In the genomic region with DNA sequence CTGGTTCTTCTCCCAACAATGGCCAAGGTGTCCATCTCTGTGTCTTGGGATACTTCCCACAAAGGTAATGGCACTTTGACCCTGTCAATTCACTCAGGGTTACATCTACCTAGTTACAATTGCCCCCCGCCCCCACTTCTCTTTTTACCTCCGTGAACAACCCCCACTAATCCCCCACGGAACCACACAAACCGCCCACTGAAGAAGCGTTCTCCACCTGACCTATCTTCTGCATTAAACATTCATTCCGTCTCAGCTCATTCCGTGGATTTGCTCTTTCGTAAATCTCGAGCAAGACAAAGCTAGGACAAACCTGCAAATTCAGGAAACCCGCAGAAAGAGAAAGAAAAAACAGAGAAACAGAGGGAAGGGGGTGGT, we compare ENCODE assay signal across 9 cellular contexts. TPM values are rescaled to one million over a fixed set of nuclear protein-coding genes. Genes with fewer than 3 reads are reported as not detected.
DNase-seq lines count a peak whose midpoint lies in the region; ATAC-seq and TF ChIP-seq lines count a peak whose summit lies in the region.
"Had no signal": no experiment of that assay in that cellular context is flagged by ENCODE, and none has a peak within 500 bp of the region (broad histone marks: within the 10 kb centered on the region; RNA-seq: fewer than 3 reads in every experiment).

No MANE protein-coding gene starts in this region.

- no peak for TF ChIP-seq EP300 in neural cell (conservative IDR thresholded peaks at IDR 0.05; ENCODE audit: poor library complexity, severe bottlenecking)

- DNase-seq in CD4-positive, CD25-positive, alpha-beta regulatory T cell: peak; percentile 2 to 39 (median 30)
- DNase-seq in Karpas-422: peak; percentile 69
- peak; percentile 25 for DNase-seq in dermis blood vessel endothelial cell
- no peak for DNase-seq in HFFc6
- DNase-seq in activated naive CD4-positive, alpha-beta T cell treated with anti-CD3 and anti-CD28 coated beads for 36 hours: no peak

- TF ChIP-seq CTCF in neural cell (IDR thresholded peaks at IDR 0.05; ENCODE audit: poor library complexity, severe bottlenecking) (no peak), HFFc6 (IDR thresholded peaks at IDR 0.05) (no peak)

- no peak overlapping the region for H2AFZ ChIP-seq in Karpas-422 (ENCODE audit: low read length)
- H2AFZ ChIP-seq in neural cell (ENCODE audit: low read depth, low read length): peak overlapping the region; percentile 65

- no peaks in the 10 kb centered on the region for H3K36me3 ChIP-seq in CD4-positive, CD25-positive, alpha-beta regulatory T cell (ENCODE audit: control insufficient read depth, insufficient read depth, low read length)
- peaks cover 10% of the 10 kb centered on the region; the same call in 1 of the 2 replicates for H3K36me3 ChIP-seq in Karpas-422 (ENCODE audit: insufficient read depth, low read length)
- H3K36me3 ChIP-seq in neural cell (ENCODE audit: insufficient read depth, low read length): no peaks in the 10 kb centered on the region

- H3K4me2 ChIP-seq in Karpas-422 (ENCODE audit: low read depth, low read length, poor library complexity, severe bottlenecking) (peak overlapping the region; percentile 87), neural cell (ENCODE audit: low read length) (peak overlapping the region; percentile 98)

- no peaks in the 10 kb centered on the region for H3F3A ChIP-seq in neural cell (ENCODE audit: insufficient read depth, low read length, poor library complexity, severe bottlenecking)

- CTCF ChIA-PET in activated naive CD4-positive, alpha-beta T cell treated with anti-CD3 and anti-CD28 coated beads for 36 hours (lab: Charles Lee): interaction anchor here (0.6 to 5.1 kb wide), 5 partner anchors 10 to 339 kb away, joined by 3 to 47 read pairs (median 4); no protein-coding TSS in a partner anchor

- no peaks in the 10 kb centered on the region for H3K36me3 Mint-ChIP-seq in CD4-positive, CD25-positive, alpha-beta regulatory T cell
- peaks cover 15% of the 10 kb centered on the region for H3K36me3 Mint-ChIP-seq in activated T-helper 17 cell treated with anti-CD3 and anti-CD28 coated beads, Interleukin-2, amount 50 U/mL, for 72 hours (ENCODE audit: low read depth)
- peaks cover under 1% of the 10 kb centered on the region; the same call in 1 of the 2 replicates for H3K36me3 Mint-ChIP-seq in HFFc6 (ENCODE audit: low read depth)
- peaks cover 3% of the 10 kb centered on the region for H3K36me3 Mint-ChIP-seq in activated naive CD4-positive, alpha-beta T cell treated with anti-CD3 and anti-CD28 coated beads for 36 hours (ENCODE audit: low read depth)

- H3K27me3 Mint-ChIP-seq in CD4-positive, CD25-positive, alpha-beta regulatory T cell: no peaks in the 10 kb centered on the region
- no peaks in the 10 kb centered on the region for H3K27me3 Mint-ChIP-seq in activated T-helper 17 cell treated with anti-CD3 and anti-CD28 coated beads, Interleukin-2, amount 50 U/mL, for 72 hours
- no peaks in the 10 kb centered on the region for H3K27me3 Mint-ChIP-seq in HFFc6 (ENCODE audit: insufficient read depth)
- no peaks in the 10 kb centered on the region for H3K27me3 Mint-ChIP-seq in activated naive CD4-positive, alpha-beta T cell treated with anti-CD3 and anti-CD28 coated beads for 36 hours (ENCODE audit: low read depth)
- H3K27me3 Mint-ChIP-seq: activated naive CD4-positive, alpha-beta T cell treated with anti-CD3 and anti-CD28 coated beads, Interleukin-2, amount 50 U/mL, for 24 hours had no signal

- H3K9me2 ChIP-seq in Karpas-422 (replicated peaks; ENCODE audit: insufficient read depth, low read length) (no peaks in the 10 kb centered on the region), neural cell (ENCODE audit: insufficient read depth, low read length) (no peaks in the 10 kb centered on the region)

- H3K4me1 ChIP-seq in CD4-positive, CD25-positive, alpha-beta regulatory T cell (ENCODE audit: control insufficient read depth, insufficient read depth, low read length, poor library complexity, severe bottlenecking): peaks cover 46% of the 10 kb centered on the region
- H3K4me1 ChIP-seq in Karpas-422 (ENCODE audit: low read length): peaks cover 63% of the 10 kb centered on the region

- no peaks in the 10 kb centered on the region for H3K9me3 ChIP-seq in CD4-positive, CD25-positive, alpha-beta regulatory T cell (ENCODE audit: control insufficient read depth in 2 of 2, low read length in 2 of 2)
- H3K9me3 ChIP-seq in Karpas-422 (ENCODE audit: low read length): no peaks in the 10 kb centered on the region
- no peaks in the 10 kb centered on the region for H3K9me3 ChIP-seq in neural cell (ENCODE audit: low read length)

- no peak overlapping the region for H3K4me3 Mint-ChIP-seq in CD4-positive, CD25-positive, alpha-beta regulatory T cell
- H3K4me3 Mint-ChIP-seq in activated T-helper 17 cell treated with anti-CD3 and anti-CD28 coated beads, Interleukin-2, amount 50 U/mL, for 72 hours: no peak overlapping the region
- no peak overlapping the region for H3K4me3 Mint-ChIP-seq in HFFc6
- no peak overlapping the region for H3K4me3 Mint-ChIP-seq in activated naive CD4-positive, alpha-beta T cell treated with anti-CD3 and anti-CD28 coated beads for 36 hours
- H3K4me3 Mint-ChIP-seq: activated naive CD4-positive, alpha-beta T cell treated with anti-CD3 and anti-CD28 coated beads, Interleukin-2, amount 50 U/mL, for 24 hours had no signal

- H3K9ac ChIP-seq in Karpas-422 (ENCODE audit: low read length) (peak overlapping the region; percentile 89), neural cell (ENCODE audit: low read length) (peak overlapping the region; percentile 97)

- no peak for ATAC-seq in CD4-positive, CD25-positive, alpha-beta regulatory T cell (ENCODE audit: low read depth in 2 of 2)
- ATAC-seq in activated T-helper 17 cell treated with anti-CD3 and anti-CD28 coated beads, Interleukin-2, amount 50 U/mL, for 72 hours (replicated peaks): no peak
- ATAC-seq in HG03442 (IDR thresholded peaks at IDR 0.05; ENCODE audit: unreplicated experiment): no peak

- H4K20me1 ChIP-seq in Karpas-422 (ENCODE audit: insufficient read depth, low read depth, low read length) (peaks cover 17% of the 10 kb centered on the region), neural cell (ENCODE audit: insufficient read depth) (no peaks in the 10 kb centered on the region)

- H3K27ac Mint-ChIP-seq in CD4-positive, CD25-positive, alpha-beta regulatory T cell: no peak overlapping the region
- no peak overlapping the region for H3K27ac Mint-ChIP-seq in activated T-helper 17 cell treated with anti-CD3 and anti-CD28 coated beads, Interleukin-2, amount 50 U/mL, for 72 hours
- H3K27ac Mint-ChIP-seq in HFFc6: no peak overlapping the region
- H3K27ac Mint-ChIP-seq in activated naive CD4-positive, alpha-beta T cell treated with anti-CD3 and anti-CD28 coated beads for 36 hours: no peak overlapping the region
- H3K27ac Mint-ChIP-seq: activated naive CD4-positive, alpha-beta T cell treated with anti-CD3 and anti-CD28 coated beads, Interleukin-2, amount 50 U/mL, for 24 hours had no signal

- no peak for TF ChIP-seq RAD21 in neural cell (conservative IDR thresholded peaks at IDR 0.05)

- peak overlapping the region; percentile 79 for H3K4me3 ChIP-seq in CD4-positive, CD25-positive, alpha-beta regulatory T cell (ENCODE audit: low read depth, low read length)
- H3K4me3 ChIP-seq in Karpas-422 (ENCODE audit: low read length) (peak overlapping the region; percentile 95), neural cell (ENCODE audit: low read length) (peak overlapping the region; percentile 87)

- peak overlapping the region; percentile 80 for H3K27ac ChIP-seq in CD4-positive, CD25-positive, alpha-beta regulatory T cell (ENCODE audit: insufficient read depth, low read length, poor library complexity, severe bottlenecking)
- peak overlapping the region; percentile 77 for H3K27ac ChIP-seq in Karpas-422 (ENCODE audit: low read length)
- peak overlapping the region; percentile 97 for H3K27ac ChIP-seq in neural cell (ENCODE audit: low read length)

- peaks cover 91% of the 10 kb centered on the region for H3K79me2 ChIP-seq in Karpas-422 (ENCODE audit: low read length)
- H3K79me2 ChIP-seq in neural cell (replicated peaks; ENCODE audit: insufficient read depth, low read length): peaks cover 61% of the 10 kb centered on the region

- intact Hi-C loops in activated naive CD4-positive, alpha-beta T cell treated with anti-CD3 and anti-CD28 coated beads for 36 hours (cut with micrococcal nuclease): loop anchor here (1.0 to 5.0 kb wide), 9 partner anchors 9 to 1822 kb away; a partner anchor contains a TSS

- no peaks in the 10 kb centered on the region for H3K27me3 ChIP-seq in CD4-positive, CD25-positive, alpha-beta regulatory T cell (ENCODE audit: control insufficient read depth, insufficient read depth, low read length)
- H3K27me3 ChIP-seq in Karpas-422 (ENCODE audit: low read length): no peaks in the 10 kb centered on the region
- H3K27me3 ChIP-seq in neural cell (ENCODE audit: insufficient read depth, low read depth, low read length): no peaks in the 10 kb centered on the region

- peaks cover 12 to 60% (median 32%) of the 10 kb centered on the region in 4 donors for H3K4me1 Mint-ChIP-seq in CD4-positive, CD25-positive, alpha-beta regulatory T cell
- H3K4me1 Mint-ChIP-seq in activated T-helper 17 cell treated with anti-CD3 and anti-CD28 coated beads, Interleukin-2, amount 50 U/mL, for 72 hours: peaks cover 25% of the 10 kb centered on the region
- H3K4me1 Mint-ChIP-seq in HFFc6 (ENCODE audit: low read depth): peaks cover 34% of the 10 kb centered on the region
- peaks cover 51% of the 10 kb centered on the region for H3K4me1 Mint-ChIP-seq in activated naive CD4-positive, alpha-beta T cell treated with anti-CD3 and anti-CD28 coated beads for 36 hours (ENCODE audit: low read depth)

- H3K9me3 Mint-ChIP-seq in CD4-positive, CD25-positive, alpha-beta regulatory T cell: no peaks in the 10 kb centered on the region
- no peaks in the 10 kb centered on the region for H3K9me3 Mint-ChIP-seq in activated T-helper 17 cell treated with anti-CD3 and anti-CD28 coated beads, Interleukin-2, amount 50 U/mL, for 72 hours
- H3K9me3 Mint-ChIP-seq in HFFc6: no peaks in the 10 kb centered on the region
- H3K9me3 Mint-ChIP-seq in activated naive CD4-positive, alpha-beta T cell treated with anti-CD3 and anti-CD28 coated beads for 36 hours: no peaks in the 10 kb centered on the region
- H3K9me3 Mint-ChIP-seq: activated naive CD4-positive, alpha-beta T cell treated with anti-CD3 and anti-CD28 coated beads, Interleukin-2, amount 50 U/mL, for 24 hours had no signal

RNA-seq across cellular contexts. Expression of a gene that starts 0.7 kb away (rescaled TPM):
- total RNA-seq in CD4-positive, CD25-positive, alpha-beta regulatory T cell: 32.5 TPM
- 10 to 100 TPM; 34.4 to 45.5 (median 41.5) TPM for polyA plus RNA-seq in CD4-positive, CD25-positive, alpha-beta regulatory T cell
- total RNA-seq in Karpas-422 (2014; rRNA removed; shearing (Covaris generic); ENCODE audit: low replicate concordance): 39.6 and 78.5 TPM in 2 replicates
- total RNA-seq in dermis blood vessel endothelial cell: 282 and 305 TPM in 2 replicates
- 103 and 110 TPM in 2 replicates for polyA plus RNA-seq in neural cell
- 177 and 183 TPM in 2 replicates for polyA minus RNA-seq in neural cell
- total RNA-seq in activated T-helper 17 cell treated with anti-CD3 and anti-CD28 coated beads, Interleukin-2, amount 50 U/mL, for 72 hours: 100 to 1,000 TPM in 1 of 2 donors, 10 to 100 TPM in 1; 81.7 to 115 TPM
- 100 to 1,000 TPM; 154 to 232 (median 192) TPM for total RNA-seq in HFFc6 (2021; fragmentation: NEBNext Ultra II Directional; extraction: Animal tissue kit (Norgen Biotek cat#: 25700))
- total RNA-seq in activated naive CD4-positive, alpha-beta T cell treated with anti-CD3 and anti-CD28 coated beads for 36 hours: 10 to 100 TPM; 68.9 to 76.0 TPM

RNA-seq across cellular contexts. Expression of a gene that starts 40.3 kb away (rescaled TPM):
- total RNA-seq in CD4-positive, CD25-positive, alpha-beta regulatory T cell: 216 TPM
- polyA plus RNA-seq in CD4-positive, CD25-positive, alpha-beta regulatory T cell: 1,000 to 10,000 TPM in 2 of 4 donors, 100 to 1,000 TPM in 2; 978 to 1,158 (median 1,005) TPM
- 161 and 346 TPM in 2 replicates for total RNA-seq in Karpas-422 (2014; rRNA removed; shearing (Covaris generic); ENCODE audit: low replicate concordance)
- 55.8 and 324 TPM in 2 replicates for total RNA-seq in dermis blood vessel endothelial cell
- 1,352 and 2,909 TPM in 2 replicates for polyA plus RNA-seq in neural cell
- 106 and 159 TPM in 2 replicates for polyA minus RNA-seq in neural cell
- 100 to 1,000 TPM; 260 to 372 TPM for total RNA-seq in activated T-helper 17 cell treated with anti-CD3 and anti-CD28 coated beads, Interleukin-2, amount 50 U/mL, for 72 hours
- total RNA-seq in HFFc6 (2021; fragmentation: NEBNext Ultra II Directional; extraction: Animal tissue kit (Norgen Biotek cat#: 25700)): 100 to 1,000 TPM; 473 to 536 (median 489) TPM
- 100 to 1,000 TPM; 577 to 592 TPM for total RNA-seq in activated naive CD4-positive, alpha-beta T cell treated with anti-CD3 and anti-CD28 coated beads for 36 hours

Comparison
In these comparisons a context has a peak if more than half of its experiments do, and no peak if none do; other contexts are left out.
1. DNase-seq: peak in CD4-positive, CD25-positive, alpha-beta regulatory T cell (3 of 3), Karpas-422 (single experiment) and dermis blood vessel endothelial cell (single experiment); none in HFFc6 (single experiment) and activated naive CD4-positive, alpha-beta T cell treated with anti-CD3 and anti-CD28 coated beads for 36 hours (single experiment).
2. Peak in every context shown above with its lines, with median percentiles within 50 percentile points of each other: H3K27ac ChIP-seq and H3K4me3 ChIP-seq.